Comparison of ENCODE assay signal across 1 cellular context in the genomic region with DNA sequence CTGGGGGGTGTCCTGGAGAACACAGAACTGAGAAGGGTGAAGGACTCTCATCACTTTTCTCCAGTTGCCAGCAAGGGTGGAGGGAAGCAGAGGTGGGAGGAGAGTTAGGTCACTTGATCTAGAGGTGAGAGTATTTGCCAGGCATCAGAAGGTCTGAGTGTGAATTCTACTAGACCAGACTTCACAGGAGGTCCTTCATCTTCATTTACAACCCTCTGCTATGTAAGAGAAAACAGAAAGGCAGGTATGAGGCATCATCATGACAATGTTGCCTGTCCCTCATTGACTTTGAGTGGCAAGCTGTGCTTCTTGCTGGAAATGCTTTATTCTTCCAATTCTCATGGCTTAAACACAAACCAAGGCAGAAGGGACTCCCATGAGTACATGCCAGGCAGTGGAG.
TF ChIP-seq lines count a peak whose summit lies in the region.

No MANE protein-coding gene starts in this region.

TF ChIP-seq in GM23338, 12 proteins besides CTCF, POLR2A, EP300 and RAD21 (continued from another document):
- TF ChIP-seq, protein P1, sequence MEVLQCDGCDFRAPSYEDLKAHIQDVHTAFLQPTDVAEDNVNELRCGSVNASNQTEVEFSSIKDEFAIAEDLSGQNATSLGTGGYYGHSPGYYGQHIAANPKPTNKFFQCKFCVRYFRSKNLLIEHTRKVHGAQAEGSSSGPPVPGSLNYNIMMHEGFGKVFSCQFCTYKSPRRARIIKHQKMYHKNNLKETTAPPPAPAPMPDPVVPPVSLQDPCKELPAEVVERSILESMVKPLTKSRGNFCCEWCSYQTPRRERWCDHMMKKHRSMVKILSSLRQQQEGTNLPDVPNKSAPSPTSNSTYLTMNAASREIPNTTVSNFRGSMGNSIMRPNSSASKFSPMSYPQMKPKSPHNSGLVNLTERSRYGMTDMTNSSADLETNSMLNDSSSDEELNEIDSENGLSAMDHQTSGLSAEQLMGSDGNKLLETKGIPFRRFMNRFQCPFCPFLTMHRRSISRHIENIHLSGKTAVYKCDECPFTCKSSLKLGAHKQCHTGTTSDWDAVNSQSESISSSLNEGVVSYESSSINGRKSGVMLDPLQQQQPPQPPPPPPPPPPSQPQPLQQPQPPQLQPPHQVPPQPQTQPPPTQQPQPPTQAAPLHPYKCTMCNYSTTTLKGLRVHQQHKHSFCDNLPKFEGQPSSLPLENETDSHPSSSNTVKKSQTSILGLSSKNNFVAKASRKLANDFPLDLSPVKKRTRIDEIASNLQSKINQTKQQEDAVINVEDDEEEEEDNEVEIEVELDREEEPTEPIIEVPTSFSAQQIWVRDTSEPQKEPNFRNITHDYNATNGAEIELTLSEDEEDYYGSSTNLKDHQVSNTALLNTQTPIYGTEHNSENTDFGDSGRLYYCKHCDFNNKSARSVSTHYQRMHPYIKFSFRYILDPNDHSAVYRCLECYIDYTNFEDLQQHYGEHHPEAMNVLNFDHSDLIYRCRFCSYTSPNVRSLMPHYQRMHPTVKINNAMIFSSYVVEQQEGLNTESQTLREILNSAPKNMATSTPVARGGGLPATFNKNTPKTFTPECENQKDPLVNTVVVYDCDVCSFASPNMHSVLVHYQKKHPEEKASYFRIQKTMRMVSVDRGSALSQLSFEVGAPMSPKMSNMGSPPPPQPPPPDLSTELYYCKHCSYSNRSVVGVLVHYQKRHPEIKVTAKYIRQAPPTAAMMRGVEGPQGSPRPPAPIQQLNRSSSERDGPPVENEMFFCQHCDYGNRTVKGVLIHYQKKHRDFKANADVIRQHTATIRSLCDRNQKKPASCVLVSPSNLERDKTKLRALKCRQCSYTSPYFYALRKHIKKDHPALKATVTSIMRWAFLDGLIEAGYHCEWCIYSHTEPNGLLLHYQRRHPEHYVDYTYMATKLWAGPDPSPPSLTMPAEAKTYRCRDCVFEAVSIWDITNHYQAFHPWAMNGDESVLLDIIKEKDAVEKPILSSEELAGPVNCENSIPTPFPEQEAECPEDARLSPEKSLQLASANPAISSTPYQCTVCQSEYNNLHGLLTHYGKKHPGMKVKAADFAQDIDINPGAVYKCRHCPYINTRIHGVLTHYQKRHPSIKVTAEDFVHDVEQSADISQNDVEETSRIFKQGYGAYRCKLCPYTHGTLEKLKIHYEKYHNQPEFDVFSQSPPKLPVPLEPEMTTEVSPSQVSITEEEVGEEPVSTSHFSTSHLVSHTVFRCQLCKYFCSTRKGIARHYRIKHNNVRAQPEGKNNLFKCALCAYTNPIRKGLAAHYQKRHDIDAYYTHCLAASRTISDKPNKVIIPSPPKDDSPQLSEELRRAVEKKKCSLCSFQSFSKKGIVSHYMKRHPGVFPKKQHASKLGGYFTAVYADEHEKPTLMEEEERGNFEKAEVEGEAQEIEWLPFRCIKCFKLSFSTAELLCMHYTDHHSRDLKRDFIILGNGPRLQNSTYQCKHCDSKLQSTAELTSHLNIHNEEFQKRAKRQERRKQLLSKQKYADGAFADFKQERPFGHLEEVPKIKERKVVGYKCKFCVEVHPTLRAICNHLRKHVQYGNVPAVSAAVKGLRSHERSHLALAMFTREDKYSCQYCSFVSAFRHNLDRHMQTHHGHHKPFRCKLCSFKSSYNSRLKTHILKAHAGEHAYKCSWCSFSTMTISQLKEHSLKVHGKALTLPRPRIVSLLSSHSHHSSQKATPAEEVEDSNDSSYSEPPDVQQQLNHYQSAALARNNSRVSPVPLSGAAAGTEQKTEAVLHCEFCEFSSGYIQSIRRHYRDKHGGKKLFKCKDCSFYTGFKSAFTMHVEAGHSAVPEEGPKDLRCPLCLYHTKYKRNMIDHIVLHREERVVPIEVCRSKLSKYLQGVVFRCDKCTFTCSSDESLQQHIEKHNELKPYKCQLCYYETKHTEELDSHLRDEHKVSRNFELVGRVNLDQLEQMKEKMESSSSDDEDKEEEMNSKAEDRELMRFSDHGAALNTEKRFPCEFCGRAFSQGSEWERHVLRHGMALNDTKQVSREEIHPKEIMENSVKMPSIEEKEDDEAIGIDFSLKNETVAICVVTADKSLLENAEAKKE (CRISPR knock-in tag; IDR thresholded peaks at IDR 0.05): no peak
- TF ChIP-seq EZH2phosphoT487 (IDR thresholded peaks at IDR 0.05; ENCODE audit: unreplicated experiment) (no peak), ZNF114 (CRISPR knock-in tag; IDR thresholded peaks at IDR 0.05) (no peak), ZNF331 (CRISPR knock-in tag; IDR thresholded peaks at IDR 0.05; ENCODE audit: low read depth) (no peak), JUNB (IDR thresholded peaks at IDR 0.05; ENCODE audit: unreplicated experiment) (no peak)
TF ChIP-seq in GM23338: peak in this region for 0.
